In genomic region chr1:40383488-40384412, GRCh38 we compare ENCODE assay signal across 8 cellular contexts. TPM values are rescaled to one million over a fixed set of nuclear protein-coding genes. Genes with fewer than 3 reads are reported as not detected.
DNase-seq lines count a peak whose midpoint lies in the region; ATAC-seq and TF ChIP-seq lines count a peak whose summit lies in the region.

No MANE protein-coding gene starts in this region.

- H3K27ac Mint-ChIP-seq in effector memory CD8-positive, alpha-beta T cell: peak overlapping the region; percentile 97 to 99

- no peaks in the 10 kb centered on the region for H3K9me3 Mint-ChIP-seq in effector memory CD8-positive, alpha-beta T cell

- H3K4me3 Mint-ChIP-seq in effector memory CD8-positive, alpha-beta T cell: peak overlapping the region; percentile 80 to 83

- H3K36me3 ChIP-seq in sigmoid colon: no peaks in the 10 kb centered on the region

- H3K36me3 Mint-ChIP-seq in effector memory CD8-positive, alpha-beta T cell (ENCODE audit: insufficient read depth): peaks cover 53% of the 10 kb centered on the region

- no peaks in the 10 kb centered on the region for H3K27me3 ChIP-seq in sigmoid colon

- H3K4me1 Mint-ChIP-seq in effector memory CD8-positive, alpha-beta T cell (ENCODE audit: low read depth in 2 of 2): peaks cover 61 to 68% of the 10 kb centered on the region in 2 donors

- intact Hi-C loops in sigmoid colon (cut with DNase I): no loop called here

- H3K4me3 ChIP-seq in GM08714 (ENCODE audit: low read length): peak overlapping the region; percentile 1; the same call in 1 of the 2 replicates
- H3K4me3 ChIP-seq in sigmoid colon: no peak overlapping the region

- no peak for ATAC-seq in effector memory CD8-positive, alpha-beta T cell (replicated peaks)
- ATAC-seq in HG02852 (IDR thresholded peaks at IDR 0.05; ENCODE audit: unreplicated experiment): no peak
- no peak for ATAC-seq in HG03521 (IDR thresholded peaks at IDR 0.05; ENCODE audit: unreplicated experiment)

- no peaks in the 10 kb centered on the region for H3K9me3 ChIP-seq in sigmoid colon

- H3K4me1 ChIP-seq in sigmoid colon: peaks cover 0 to 44% (median 27%) of the 10 kb centered on the region in 4 donors

- no peak for TF ChIP-seq EP300 in sigmoid colon (IDR thresholded peaks at IDR 0.05)

- WGBS in sigmoid colon, 2 donors: 53 to 60% methylated on average over 9 of the region's 9 CpGs

- DNase-seq in RPMI8226 (peak; percentile 60), sigmoid colon (no peak), NCI-H2029 treated with DMSO at 0.1 percent for 48 hours (lab: John Stamatoyannopoulos, UW) (no peak), DMS 273 treated with DMSO at 0.1 percent for 48 hours (lab: John Stamatoyannopoulos, UW) (no peak)
- DNase-seq in effector memory CD8-positive, alpha-beta T cell: no peak

- no peak for TF ChIP-seq POLR2A in sigmoid colon (IDR thresholded peaks at IDR 0.05)

- peak overlapping the region; percentile 49 to 74 (median 62) for H3K27ac ChIP-seq in sigmoid colon

- no peak for TF ChIP-seq CTCF in sigmoid colon (IDR thresholded peaks at IDR 0.05)

- H3K27me3 Mint-ChIP-seq in effector memory CD8-positive, alpha-beta T cell: no peaks in the 10 kb centered on the region

RNA-seq across cellular contexts. Expression of gene SMAP2, which starts 10.2 kb away (rescaled TPM):
- 10 to 100 TPM; 20.5 to 28.5 (median 25.5) TPM for total RNA-seq in sigmoid colon
- 100 to 1,000 TPM in 1 of 3 donors, 10 to 100 TPM in 2; 22.8 to 113 (median 24.3) TPM for polyA plus RNA-seq in sigmoid colon
